In the genomic region with DNA sequence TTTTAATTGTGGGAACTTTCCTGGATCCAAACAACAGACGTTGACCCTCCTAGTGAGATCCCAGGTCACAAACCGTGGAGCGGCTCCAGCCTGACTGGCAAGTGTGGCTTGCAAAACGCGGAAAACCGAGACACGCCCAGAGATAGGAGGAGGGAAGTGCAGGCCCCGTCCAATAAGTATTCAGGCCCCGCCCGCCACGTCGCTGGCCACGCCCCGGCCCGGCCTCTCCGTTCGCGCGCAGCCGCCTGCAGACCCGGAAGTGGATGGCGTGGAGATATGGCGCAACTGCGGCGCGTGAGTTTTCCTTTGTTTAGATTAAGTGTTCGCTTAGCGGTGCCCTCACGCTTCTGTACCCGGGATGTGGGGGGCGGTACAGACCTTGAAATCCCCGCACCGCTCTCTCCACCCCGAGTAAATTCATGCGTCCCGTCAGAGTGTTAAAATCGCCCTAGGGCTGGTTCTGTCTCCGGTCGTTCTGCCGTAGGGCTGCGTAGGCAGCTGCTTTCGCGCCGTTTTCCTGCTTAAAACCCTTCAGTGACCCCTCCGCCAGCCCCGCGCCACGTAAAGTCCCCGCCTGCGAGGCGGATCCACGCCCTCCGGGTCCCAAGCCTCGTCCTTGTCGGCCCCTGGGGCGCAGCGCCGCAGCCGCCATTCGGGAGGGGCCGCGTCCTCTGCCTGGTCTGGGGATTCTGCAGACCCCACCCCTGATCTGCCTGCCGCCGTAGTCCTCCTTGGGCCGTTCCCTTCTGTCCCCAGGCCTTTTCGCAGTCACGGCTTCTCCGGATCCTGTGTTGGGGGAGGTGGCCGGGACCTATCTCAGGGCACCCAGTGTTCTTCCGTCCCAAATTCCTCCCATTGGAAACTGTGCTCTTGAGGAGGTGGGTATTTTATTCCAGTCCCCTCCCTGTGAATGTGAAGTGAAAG, we compare ENCODE assay signal across 1 cellular context.
TF ChIP-seq lines count a peak whose summit lies in the region.

A gene (plus strand): TSS at position 250 of the 924 bp plus-strand sequence. CDS start 27 bp downstream, at position 277.

TF ChIP-seq in K562, 482 proteins besides CTCF, POLR2A, EP300 and RAD21 (continued from another document and continues in another):
- TF ChIP-seq, protein P1, sequence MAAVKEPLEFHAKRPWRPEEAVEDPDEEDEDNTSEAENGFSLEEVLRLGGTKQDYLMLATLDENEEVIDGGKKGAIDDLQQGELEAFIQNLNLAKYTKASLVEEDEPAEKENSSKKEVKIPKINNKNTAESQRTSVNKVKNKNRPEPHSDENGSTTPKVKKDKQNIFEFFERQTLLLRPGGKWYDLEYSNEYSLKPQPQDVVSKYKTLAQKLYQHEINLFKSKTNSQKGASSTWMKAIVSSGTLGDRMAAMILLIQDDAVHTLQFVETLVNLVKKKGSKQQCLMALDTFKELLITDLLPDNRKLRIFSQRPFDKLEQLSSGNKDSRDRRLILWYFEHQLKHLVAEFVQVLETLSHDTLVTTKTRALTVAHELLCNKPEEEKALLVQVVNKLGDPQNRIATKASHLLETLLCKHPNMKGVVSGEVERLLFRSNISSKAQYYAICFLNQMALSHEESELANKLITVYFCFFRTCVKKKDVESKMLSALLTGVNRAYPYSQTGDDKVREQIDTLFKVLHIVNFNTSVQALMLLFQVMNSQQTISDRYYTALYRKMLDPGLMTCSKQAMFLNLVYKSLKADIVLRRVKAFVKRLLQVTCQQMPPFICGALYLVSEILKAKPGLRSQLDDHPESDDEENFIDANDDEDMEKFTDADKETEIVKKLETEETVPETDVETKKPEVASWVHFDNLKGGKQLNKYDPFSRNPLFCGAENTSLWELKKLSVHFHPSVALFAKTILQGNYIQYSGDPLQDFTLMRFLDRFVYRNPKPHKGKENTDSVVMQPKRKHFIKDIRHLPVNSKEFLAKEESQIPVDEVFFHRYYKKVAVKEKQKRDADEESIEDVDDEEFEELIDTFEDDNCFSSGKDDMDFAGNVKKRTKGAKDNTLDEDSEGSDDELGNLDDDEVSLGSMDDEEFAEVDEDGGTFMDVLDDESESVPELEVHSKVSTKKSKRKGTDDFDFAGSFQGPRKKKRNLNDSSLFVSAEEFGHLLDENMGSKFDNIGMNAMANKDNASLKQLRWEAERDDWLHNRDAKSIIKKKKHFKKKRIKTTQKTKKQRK (IDR thresholded peaks at IDR 0.05; ENCODE audit: borderline replicate concordance, low read depth, low read length): no peak
- TF ChIP-seq, protein P2, sequence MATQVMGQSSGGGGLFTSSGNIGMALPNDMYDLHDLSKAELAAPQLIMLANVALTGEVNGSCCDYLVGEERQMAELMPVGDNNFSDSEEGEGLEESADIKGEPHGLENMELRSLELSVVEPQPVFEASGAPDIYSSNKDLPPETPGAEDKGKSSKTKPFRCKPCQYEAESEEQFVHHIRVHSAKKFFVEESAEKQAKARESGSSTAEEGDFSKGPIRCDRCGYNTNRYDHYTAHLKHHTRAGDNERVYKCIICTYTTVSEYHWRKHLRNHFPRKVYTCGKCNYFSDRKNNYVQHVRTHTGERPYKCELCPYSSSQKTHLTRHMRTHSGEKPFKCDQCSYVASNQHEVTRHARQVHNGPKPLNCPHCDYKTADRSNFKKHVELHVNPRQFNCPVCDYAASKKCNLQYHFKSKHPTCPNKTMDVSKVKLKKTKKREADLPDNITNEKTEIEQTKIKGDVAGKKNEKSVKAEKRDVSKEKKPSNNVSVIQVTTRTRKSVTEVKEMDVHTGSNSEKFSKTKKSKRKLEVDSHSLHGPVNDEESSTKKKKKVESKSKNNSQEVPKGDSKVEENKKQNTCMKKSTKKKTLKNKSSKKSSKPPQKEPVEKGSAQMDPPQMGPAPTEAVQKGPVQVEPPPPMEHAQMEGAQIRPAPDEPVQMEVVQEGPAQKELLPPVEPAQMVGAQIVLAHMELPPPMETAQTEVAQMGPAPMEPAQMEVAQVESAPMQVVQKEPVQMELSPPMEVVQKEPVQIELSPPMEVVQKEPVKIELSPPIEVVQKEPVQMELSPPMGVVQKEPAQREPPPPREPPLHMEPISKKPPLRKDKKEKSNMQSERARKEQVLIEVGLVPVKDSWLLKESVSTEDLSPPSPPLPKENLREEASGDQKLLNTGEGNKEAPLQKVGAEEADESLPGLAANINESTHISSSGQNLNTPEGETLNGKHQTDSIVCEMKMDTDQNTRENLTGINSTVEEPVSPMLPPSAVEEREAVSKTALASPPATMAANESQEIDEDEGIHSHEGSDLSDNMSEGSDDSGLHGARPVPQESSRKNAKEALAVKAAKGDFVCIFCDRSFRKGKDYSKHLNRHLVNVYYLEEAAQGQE (CRISPR knock-in tag; IDR thresholded peaks at IDR 0.05; ENCODE audit: low read depth): no peak
- TF ChIP-seq, protein P3, sequence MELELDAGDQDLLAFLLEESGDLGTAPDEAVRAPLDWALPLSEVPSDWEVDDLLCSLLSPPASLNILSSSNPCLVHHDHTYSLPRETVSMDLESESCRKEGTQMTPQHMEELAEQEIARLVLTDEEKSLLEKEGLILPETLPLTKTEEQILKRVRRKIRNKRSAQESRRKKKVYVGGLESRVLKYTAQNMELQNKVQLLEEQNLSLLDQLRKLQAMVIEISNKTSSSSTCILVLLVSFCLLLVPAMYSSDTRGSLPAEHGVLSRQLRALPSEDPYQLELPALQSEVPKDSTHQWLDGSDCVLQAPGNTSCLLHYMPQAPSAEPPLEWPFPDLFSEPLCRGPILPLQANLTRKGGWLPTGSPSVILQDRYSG (tag; conservative IDR thresholded peaks at IDR 0.05; ENCODE audit: low read depth): no peak
- TF ChIP-seq TGIF2 (CRISPR knock-in tag; IDR thresholded peaks at IDR 0.05) (peak; percentile 47; the same call in 1 of the 2 replicates), HSF4 (CRISPR knock-in tag; IDR thresholded peaks at IDR 0.05; ENCODE audit: borderline replicate concordance) (no peak), NFIC (IDR thresholded peaks at IDR 0.05) (no peak), ZNF263 (CRISPR knock-in tag; IDR thresholded peaks at IDR 0.05; ENCODE audit: borderline replicate concordance) (no peak), ZNF121 (CRISPR knock-in tag; conservative IDR thresholded peaks at IDR 0.05) (no peak), FOXJ2 (tag; IDR thresholded peaks at IDR 0.05) (no peak), CEBPB (tag; IDR thresholded peaks at IDR 0.05) (peak; percentile 99), HMG20A (CRISPR knock-in tag; conservative IDR thresholded peaks at IDR 0.05) (no peak), ZNF668 (CRISPR knock-in tag; IDR thresholded peaks at IDR 0.05) (no peak), IFI16 (CRISPR knock-in tag; IDR thresholded peaks at IDR 0.05) (no peak), EP400 (IDR thresholded peaks at IDR 0.05) (peak; percentile 94), SNIP1 (IDR thresholded peaks at IDR 0.05; ENCODE audit: low read depth) (no peak), MCM3 (IDR thresholded peaks at IDR 0.05) (no peak), POLR2AphosphoS2 (IDR thresholded peaks at IDR 0.05; ENCODE audit: low read length) (no peak), PTTG1 (tag; IDR thresholded peaks at IDR 0.05; ENCODE audit: low read depth) (no peak), SP1 (CRISPR knock-in tag; IDR thresholded peaks at IDR 0.05) (peak; percentile 91), SOX6 (IDR thresholded peaks at IDR 0.05) (peak; percentile 44; the same call in 1 of the 2 replicates), ZNF507 (tag; conservative IDR thresholded peaks at IDR 0.05) (no peak), RBM17 (IDR thresholded peaks at IDR 0.05; ENCODE audit: borderline replicate concordance, low read depth, low read length) (no peak), HMG20B (CRISPR knock-in tag; IDR thresholded peaks at IDR 0.05) (no peak), GABPA (tag; conservative IDR thresholded peaks at IDR 0.05; ENCODE audit: low read depth) (peak; percentile 76), POU5F1 (IDR thresholded peaks at IDR 0.05; ENCODE audit: borderline replicate concordance, low read depth, low read length, partially characterized antibody) (no peak)
- TF ChIP-seq, protein P4, sequence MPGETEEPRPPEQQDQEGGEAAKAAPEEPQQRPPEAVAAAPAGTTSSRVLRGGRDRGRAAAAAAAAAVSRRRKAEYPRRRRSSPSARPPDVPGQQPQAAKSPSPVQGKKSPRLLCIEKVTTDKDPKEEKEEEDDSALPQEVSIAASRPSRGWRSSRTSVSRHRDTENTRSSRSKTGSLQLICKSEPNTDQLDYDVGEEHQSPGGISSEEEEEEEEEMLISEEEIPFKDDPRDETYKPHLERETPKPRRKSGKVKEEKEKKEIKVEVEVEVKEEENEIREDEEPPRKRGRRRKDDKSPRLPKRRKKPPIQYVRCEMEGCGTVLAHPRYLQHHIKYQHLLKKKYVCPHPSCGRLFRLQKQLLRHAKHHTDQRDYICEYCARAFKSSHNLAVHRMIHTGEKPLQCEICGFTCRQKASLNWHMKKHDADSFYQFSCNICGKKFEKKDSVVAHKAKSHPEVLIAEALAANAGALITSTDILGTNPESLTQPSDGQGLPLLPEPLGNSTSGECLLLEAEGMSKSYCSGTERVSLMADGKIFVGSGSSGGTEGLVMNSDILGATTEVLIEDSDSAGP (CRISPR knock-in tag; IDR thresholded peaks at IDR 0.05): no peak
- TF ChIP-seq, protein P5, sequence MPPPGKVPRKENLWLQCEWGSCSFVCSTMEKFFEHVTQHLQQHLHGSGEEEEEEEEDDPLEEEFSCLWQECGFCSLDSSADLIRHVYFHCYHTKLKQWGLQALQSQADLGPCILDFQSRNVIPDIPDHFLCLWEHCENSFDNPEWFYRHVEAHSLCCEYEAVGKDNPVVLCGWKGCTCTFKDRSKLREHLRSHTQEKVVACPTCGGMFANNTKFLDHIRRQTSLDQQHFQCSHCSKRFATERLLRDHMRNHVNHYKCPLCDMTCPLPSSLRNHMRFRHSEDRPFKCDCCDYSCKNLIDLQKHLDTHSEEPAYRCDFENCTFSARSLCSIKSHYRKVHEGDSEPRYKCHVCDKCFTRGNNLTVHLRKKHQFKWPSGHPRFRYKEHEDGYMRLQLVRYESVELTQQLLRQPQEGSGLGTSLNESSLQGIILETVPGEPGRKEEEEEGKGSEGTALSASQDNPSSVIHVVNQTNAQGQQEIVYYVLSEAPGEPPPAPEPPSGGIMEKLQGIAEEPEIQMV (tag; conservative IDR thresholded peaks at IDR 0.05; ENCODE audit: low read depth): no peak
- TF ChIP-seq, protein P6, sequence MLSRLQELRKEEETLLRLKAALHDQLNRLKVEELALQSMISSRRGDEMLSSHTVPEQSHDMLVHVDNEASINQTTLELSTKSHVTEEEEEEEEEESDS (CRISPR knock-in tag; IDR thresholded peaks at IDR 0.05): no peak
- TF ChIP-seq, protein P7, sequence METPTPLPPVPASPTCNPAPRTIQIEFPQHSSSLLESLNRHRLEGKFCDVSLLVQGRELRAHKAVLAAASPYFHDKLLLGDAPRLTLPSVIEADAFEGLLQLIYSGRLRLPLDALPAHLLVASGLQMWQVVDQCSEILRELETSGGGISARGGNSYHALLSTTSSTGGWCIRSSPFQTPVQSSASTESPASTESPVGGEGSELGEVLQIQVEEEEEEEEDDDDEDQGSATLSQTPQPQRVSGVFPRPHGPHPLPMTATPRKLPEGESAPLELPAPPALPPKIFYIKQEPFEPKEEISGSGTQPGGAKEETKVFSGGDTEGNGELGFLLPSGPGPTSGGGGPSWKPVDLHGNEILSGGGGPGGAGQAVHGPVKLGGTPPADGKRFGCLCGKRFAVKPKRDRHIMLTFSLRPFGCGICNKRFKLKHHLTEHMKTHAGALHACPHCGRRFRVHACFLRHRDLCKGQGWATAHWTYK (CRISPR knock-in tag; IDR thresholded peaks at IDR 0.05): 0 out of 2 replicates have a peak, but pooled peaks have one; percentile 53
- TF ChIP-seq, protein P8, sequence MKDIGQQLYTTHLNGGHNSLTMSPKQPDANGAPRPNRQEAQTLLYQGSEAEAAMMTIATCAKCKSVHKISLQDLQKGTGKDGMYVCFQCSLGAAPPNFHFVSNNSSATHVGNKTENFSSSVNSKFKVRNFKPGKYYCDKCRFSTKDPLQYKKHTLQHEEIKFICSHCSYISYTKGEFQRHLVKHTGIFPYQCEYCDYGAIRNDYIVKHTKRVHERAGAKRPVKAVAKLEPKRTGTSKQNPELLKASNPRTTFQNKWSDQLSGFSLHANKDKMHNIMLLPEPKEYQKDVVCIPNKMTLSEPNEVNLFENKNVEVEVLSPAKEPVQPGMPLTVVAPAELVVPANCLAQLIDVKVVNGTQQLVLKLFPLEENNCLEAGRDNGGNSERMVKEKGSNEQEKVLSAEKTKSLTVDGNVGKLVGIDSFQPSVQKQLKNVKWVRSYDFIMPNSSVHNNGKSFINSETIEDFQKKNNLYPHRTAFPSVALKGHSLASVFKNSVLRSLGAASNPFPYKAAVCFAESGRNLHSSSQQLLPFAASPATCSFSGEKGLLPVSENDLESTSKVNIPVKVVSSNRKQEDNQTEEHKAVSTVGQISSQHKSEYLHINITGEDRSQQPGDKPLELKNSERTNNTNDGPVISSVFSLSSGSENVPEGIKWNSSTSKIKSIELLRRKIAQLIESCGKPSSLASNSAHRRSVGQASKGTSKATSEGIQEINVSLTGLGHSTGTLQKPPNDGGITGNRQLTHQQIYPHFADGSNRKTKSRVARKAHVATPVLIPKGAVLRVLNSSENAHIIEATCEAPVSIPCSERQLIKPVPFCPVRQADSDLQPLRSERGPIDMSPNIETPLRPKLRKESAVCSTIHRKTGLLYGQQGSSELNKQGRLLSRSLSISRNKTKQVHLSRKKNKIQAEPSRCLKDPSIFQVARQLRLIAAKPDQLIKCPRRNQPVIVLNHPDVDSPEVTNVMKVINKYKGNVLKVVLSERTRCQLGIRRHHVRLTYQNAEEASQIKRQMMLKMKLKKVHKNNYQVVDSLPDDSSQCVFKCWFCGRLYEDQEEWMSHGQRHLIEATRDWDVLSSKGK (CRISPR knock-in tag; IDR thresholded peaks at IDR 0.05): no peak
